In the genomic region with DNA sequence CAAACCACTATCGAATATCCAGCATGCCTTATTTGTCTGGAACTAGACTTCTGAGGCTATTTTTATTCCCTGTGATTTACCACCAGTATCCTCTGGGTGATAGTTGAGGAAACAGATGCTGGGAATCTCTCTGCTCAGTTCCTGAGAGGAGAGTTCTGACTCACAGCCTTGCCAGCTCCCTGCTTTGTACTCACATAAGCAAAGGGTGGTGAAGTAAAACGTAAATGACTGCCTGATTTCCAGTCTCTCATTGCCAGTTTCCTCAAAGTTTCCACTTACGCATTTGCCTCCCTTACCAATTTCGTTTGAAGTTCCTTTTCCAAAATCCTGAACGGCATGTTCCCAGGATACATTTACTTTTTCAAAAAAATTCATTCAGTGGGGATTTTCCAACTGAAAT, we compare ENCODE assay signal across 1 cellular context.
TF ChIP-seq lines count a peak whose summit lies in the region.

No MANE protein-coding gene starts in this region.

TF ChIP-seq in IMR-90, 13 proteins besides CTCF, POLR2A, EP300 and RAD21 (continued from another document):
- TF ChIP-seq, protein P1, sequence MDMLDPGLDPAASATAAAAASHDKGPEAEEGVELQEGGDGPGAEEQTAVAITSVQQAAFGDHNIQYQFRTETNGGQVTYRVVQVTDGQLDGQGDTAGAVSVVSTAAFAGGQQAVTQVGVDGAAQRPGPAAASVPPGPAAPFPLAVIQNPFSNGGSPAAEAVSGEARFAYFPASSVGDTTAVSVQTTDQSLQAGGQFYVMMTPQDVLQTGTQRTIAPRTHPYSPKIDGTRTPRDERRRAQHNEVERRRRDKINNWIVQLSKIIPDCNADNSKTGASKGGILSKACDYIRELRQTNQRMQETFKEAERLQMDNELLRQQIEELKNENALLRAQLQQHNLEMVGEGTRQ (IDR thresholded peaks at IDR 0.05; ENCODE audit: low read depth, low read length), result no peak
- no peak for TF ChIP-seq SMC3 (IDR thresholded peaks at IDR 0.05; ENCODE audit: low read depth, low read length)
- TF ChIP-seq ELK1 (IDR thresholded peaks at IDR 0.05; ENCODE audit: borderline replicate concordance, low read depth, low read length), result no peak
- no peak for TF ChIP-seq RCOR1 (IDR thresholded peaks at IDR 0.05; ENCODE audit: insufficient replicate concordance, low read length)
- TF ChIP-seq CEBPB (IDR thresholded peaks at IDR 0.05; ENCODE audit: low read depth, low read length), result no peak
- no peak for TF ChIP-seq FOS (IDR thresholded peaks at IDR 0.05; ENCODE audit: low read depth, low read length)
- no peak for TF ChIP-seq MXI1 (IDR thresholded peaks at IDR 0.05; ENCODE audit: borderline replicate concordance, low read depth, low read length)
- no peak for TF ChIP-seq MAZ (IDR thresholded peaks at IDR 0.05; ENCODE audit: borderline replicate concordance, low read depth, low read length)
- no peak for TF ChIP-seq BHLHE40 (IDR thresholded peaks at IDR 0.05; ENCODE audit: low read depth, low read length)
- TF ChIP-seq MAFK (IDR thresholded peaks at IDR 0.05; ENCODE audit: low read depth, low read length), result no peak
